ENCODE assay signal across 8 cellular contexts in the genomic region with DNA sequence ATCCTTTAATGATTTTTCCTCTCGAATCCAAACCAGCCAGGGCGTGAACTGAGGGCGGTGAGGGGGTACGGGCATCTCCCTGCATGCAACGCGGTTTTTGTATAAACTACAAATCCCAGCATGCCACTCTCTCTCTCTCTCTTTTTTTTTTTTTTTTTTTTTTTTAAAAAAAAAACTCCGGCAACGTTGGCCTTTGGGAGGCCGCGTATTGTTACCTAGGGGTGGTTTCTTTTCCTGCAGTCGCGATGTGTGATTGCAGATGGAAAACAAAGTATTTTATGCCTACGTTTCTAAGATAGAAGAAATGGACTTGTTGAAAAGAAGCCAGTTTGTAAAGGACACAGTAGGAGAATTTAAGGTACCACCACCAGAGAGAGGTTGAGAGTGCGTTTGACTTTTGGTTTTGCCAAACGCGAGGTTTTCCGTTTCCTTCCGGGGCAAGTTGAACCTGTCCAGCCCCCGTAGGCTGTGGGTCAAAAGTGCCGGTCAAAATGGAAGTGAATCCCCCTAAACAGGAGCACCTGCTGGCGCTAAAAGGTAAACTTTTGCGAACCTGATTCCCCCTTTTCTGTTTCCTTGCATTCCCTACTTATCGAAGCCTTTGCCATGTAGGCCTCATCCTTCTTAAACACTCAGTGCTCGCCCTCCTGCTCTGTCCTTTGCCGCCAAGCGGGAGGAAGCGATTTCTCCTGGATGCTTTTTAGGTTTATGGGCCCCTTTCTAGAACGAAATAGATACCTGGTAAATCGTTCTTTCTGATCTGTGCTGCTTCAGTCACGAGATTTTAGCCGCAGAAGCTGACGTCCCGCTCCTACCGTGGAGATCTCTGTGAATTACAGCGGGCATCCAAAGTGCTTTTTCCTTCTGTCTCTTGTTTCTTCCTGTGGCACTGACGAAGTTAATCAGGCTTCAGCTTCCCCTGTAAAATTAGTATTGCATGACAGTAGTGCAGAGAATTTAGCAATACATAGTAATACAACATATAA. TPM values are rescaled to one million over a fixed set of nuclear protein-coding genes. Genes with fewer than 3 reads are reported as not detected.
DNase-seq lines count a peak whose midpoint lies in the region; ATAC-seq and TF ChIP-seq lines count a peak whose summit lies in the region.

A gene with protein sequence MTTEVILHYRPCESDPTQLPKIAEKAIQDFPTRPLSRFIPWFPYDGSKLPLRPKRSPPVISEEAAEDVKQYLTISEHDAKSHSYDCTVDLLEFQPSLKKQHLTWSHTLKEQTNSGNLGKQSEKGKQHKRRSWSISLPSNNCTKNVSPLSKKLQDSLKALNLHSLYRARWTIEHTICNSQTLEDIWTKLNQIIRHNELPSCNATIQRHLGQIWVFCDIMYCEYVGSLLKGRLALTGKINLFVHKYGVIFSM (plus strand): TSS at position 458 of the 986 bp plus-strand sequence. CDS start 4,561 bp downstream, outside the sequence.
A gene with protein sequence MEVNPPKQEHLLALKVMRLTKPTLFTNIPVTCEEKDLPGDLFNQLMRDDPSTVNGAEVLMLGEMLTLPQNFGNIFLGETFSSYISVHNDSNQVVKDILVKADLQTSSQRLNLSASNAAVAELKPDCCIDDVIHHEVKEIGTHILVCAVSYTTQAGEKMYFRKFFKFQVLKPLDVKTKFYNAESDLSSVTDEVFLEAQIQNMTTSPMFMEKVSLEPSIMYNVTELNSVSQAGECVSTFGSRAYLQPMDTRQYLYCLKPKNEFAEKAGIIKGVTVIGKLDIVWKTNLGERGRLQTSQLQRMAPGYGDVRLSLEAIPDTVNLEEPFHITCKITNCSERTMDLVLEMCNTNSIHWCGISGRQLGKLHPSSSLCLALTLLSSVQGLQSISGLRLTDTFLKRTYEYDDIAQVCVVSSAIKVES (plus strand): TSS at position 458 of the 986 bp plus-strand sequence. CDS start 34 bp downstream, at position 492.

- H3K36me3 Mint-ChIP-seq in activated CD8-positive, alpha-beta memory T cell treated with anti-CD3 and anti-CD28 coated beads, Interleukin-2, amount 10 ng/mL, durations not matched to agents 7 days and 5 days, result peaks cover 12% of the 10 kb centered on the region
- no peaks in the 10 kb centered on the region for H3K36me3 Mint-ChIP-seq in endothelial cell (ENCODE audit: low read depth, unreplicated experiment)

- H3K4me3 Mint-ChIP-seq in activated CD8-positive, alpha-beta memory T cell treated with anti-CD3 and anti-CD28 coated beads, Interleukin-2, amount 10 ng/mL, durations not matched to agents 7 days and 5 days, result peak within 1 kb of the TSS; percentile 99
- peak within 1 kb of the TSS; percentile 97 for H3K4me3 Mint-ChIP-seq in endothelial cell (ENCODE audit: unreplicated experiment)

- no peaks in the 10 kb centered on the region for H3K27me3 Mint-ChIP-seq in activated CD8-positive, alpha-beta memory T cell treated with anti-CD3 and anti-CD28 coated beads, Interleukin-2, amount 10 ng/mL, durations not matched to agents 7 days and 5 days
- H3K27me3 Mint-ChIP-seq in endothelial cell (ENCODE audit: unreplicated experiment), result peaks cover 5% of the 10 kb centered on the region

- no peak for TF ChIP-seq CTCF in endothelial cell (IDR thresholded peaks at IDR 0.05; ENCODE audit: unreplicated experiment)

- peak; percentile 66 for ATAC-seq in GM21360 (IDR thresholded peaks at IDR 0.05; ENCODE audit: unreplicated experiment)
- peak; percentile 76 for ATAC-seq in activated CD8-positive, alpha-beta memory T cell treated with anti-CD3 and anti-CD28 coated beads, Interleukin-2, amount 10 ng/mL, durations not matched to agents 7 days and 5 days

- H3K36me3 ChIP-seq in mesodermal cell (ENCODE audit: control insufficient read depth, insufficient read depth, low read length), result peaks cover 13% of the 10 kb centered on the region

- 0 to 1% methylated on average over 21 to 26 of the region's 36 CpGs for WGBS in mesodermal cell (ENCODE audit: insufficient coverage in 2 of 2), 2 experiments

- DNase-seq in COR-L47 (lab: John Stamatoyannopoulos, UW) (peak; percentile 90), HT1080 (ENCODE audit: low read depth) (peak; percentile 93), NOMO-1 (lab: John Stamatoyannopoulos, UW; ENCODE audit: unreplicated experiment in 2 of 2) (peak; percentile 92 to 93), endothelial cell (ENCODE audit: low spot score) (peak; percentile 66)
- peak; percentile 92 for DNase-seq in activated CD8-positive, alpha-beta memory T cell treated with anti-CD3 and anti-CD28 coated beads, Interleukin-2, amount 10 ng/mL, durations not matched to agents 7 days and 5 days
- peak; percentile 40 for DNase-seq in stimulated activated CD8-positive, alpha-beta memory T cell treated with anti-CD3 and anti-CD28 coated beads, Interleukin-15, amount 100 ng/mL, for 24 hours (ENCODE audit: low read depth)

- H3K27ac ChIP-seq in mesodermal cell (ENCODE audit: low read depth, low read length, severe bottlenecking), result peak within 1 kb of the TSS; percentile 81

- peak within 1 kb of the TSS; percentile 80 for H3K4me3 ChIP-seq in mesodermal cell (ENCODE audit: extremely low read depth, insufficient read depth, low read length, poor library complexity, severe bottlenecking)

- peak within 1 kb of the TSS; percentile 96 for H3K27ac Mint-ChIP-seq in activated CD8-positive, alpha-beta memory T cell treated with anti-CD3 and anti-CD28 coated beads, Interleukin-2, amount 10 ng/mL, durations not matched to agents 7 days and 5 days
- H3K27ac Mint-ChIP-seq in endothelial cell (ENCODE audit: unreplicated experiment), result peak within 1 kb of the TSS; percentile 97

- no peaks in the 10 kb centered on the region for H3K9me3 Mint-ChIP-seq in activated CD8-positive, alpha-beta memory T cell treated with anti-CD3 and anti-CD28 coated beads, Interleukin-2, amount 10 ng/mL, durations not matched to agents 7 days and 5 days (ENCODE audit: low read depth)
- H3K9me3 Mint-ChIP-seq in endothelial cell (ENCODE audit: unreplicated experiment), result no peaks in the 10 kb centered on the region

- no peaks in the 10 kb centered on the region for H3K9me3 ChIP-seq in mesodermal cell (ENCODE audit: control insufficient read depth, low read length)

- CTCF ChIA-PET in activated CD8-positive, alpha-beta memory T cell treated with anti-CD3 and anti-CD28 coated beads, Interleukin-2, amount 10 ng/mL, durations not matched to agents 7 days and 5 days (lab: Charles Lee), result interaction anchor here (0.7 to 1.9 kb wide), 5 partner anchors 13 to 96 kb away, joined by 3 to 9 read pairs (median 4); partner anchors contain the start of genes CENPK and PPWD1

- no peaks in the 10 kb centered on the region for H3K4me1 ChIP-seq in mesodermal cell (ENCODE audit: control insufficient read depth, insufficient read depth, low read length, poor library complexity, severe bottlenecking)

- peaks cover 39% of the 10 kb centered on the region for H3K4me1 Mint-ChIP-seq in activated CD8-positive, alpha-beta memory T cell treated with anti-CD3 and anti-CD28 coated beads, Interleukin-2, amount 10 ng/mL, durations not matched to agents 7 days and 5 days
- peaks cover 16% of the 10 kb centered on the region for H3K4me1 Mint-ChIP-seq in endothelial cell (ENCODE audit: unreplicated experiment)

RNA-seq across cellular contexts. Expression of the first gene that starts in this region (rescaled TPM):
- 4.5 and 4.6 TPM in 2 replicates for total RNA-seq in HT1080 (2014; rRNA removed; shearing (Covaris generic))
- polyA plus RNA-seq in HT1080 (2015; cell fraction: cytosol; rRNA removed), result 4.0 and 4.4 TPM in 2 replicates
- polyA plus RNA-seq in HT1080 (2015; cell fraction: nucleus; rRNA removed), result 3.6 and 6.1 TPM in 2 replicates
- total RNA-seq in activated CD8-positive, alpha-beta memory T cell treated with anti-CD3 and anti-CD28 coated beads, Interleukin-2, amount 10 ng/mL, durations not matched to agents 7 days and 5 days, result 1 to 10 TPM; 3.9 to 5.9 TPM
- total RNA-seq in endothelial cell (ENCODE audit: unreplicated experiment), result 2.8 TPM
- polyA plus RNA-seq in mesodermal cell (2013, experiment 1 of 2), result 2.0 TPM
- polyA plus RNA-seq in mesodermal cell (2013, experiment 2 of 2), result 3.4 TPM

RNA-seq across cellular contexts. Expression of the second gene that starts in this region (rescaled TPM):
- total RNA-seq in HT1080 (2014; rRNA removed; shearing (Covaris generic)), result 14.6 and 19.7 TPM in 2 replicates
- 17.8 and 20.2 TPM in 2 replicates for polyA plus RNA-seq in HT1080 (2015; cell fraction: cytosol; rRNA removed)
- 31.5 and 33.0 TPM in 2 replicates for polyA plus RNA-seq in HT1080 (2015; cell fraction: nucleus; rRNA removed)
- 10 to 100 TPM; 18.5 to 23.4 TPM for total RNA-seq in activated CD8-positive, alpha-beta memory T cell treated with anti-CD3 and anti-CD28 coated beads, Interleukin-2, amount 10 ng/mL, durations not matched to agents 7 days and 5 days
- total RNA-seq in endothelial cell (ENCODE audit: unreplicated experiment), result 20.3 TPM
- polyA plus RNA-seq in mesodermal cell (2013, experiment 1 of 2), result 21.3 TPM
- 18.4 TPM for polyA plus RNA-seq in mesodermal cell (2013, experiment 2 of 2)

Comparison
In these comparisons a context has a peak if more than half of its experiments do, and no peak if none do; other contexts are left out.
1. Peak in every context shown above with its lines: DNase-seq, ATAC-seq, H3K4me3 ChIP-seq and H3K27ac ChIP-seq.
2. DNase-seq: peak in every context shown above with its lines; median percentile 93 in HT1080; 92 in NOMO-1; 92 in activated CD8-positive, alpha-beta memory T cell treated with anti-CD3 and anti-CD28 coated beads, Interleukin-2, amount 10 ng/mL, durations not matched to agents 7 days and 5 days; 90 in COR-L47; 66 in endothelial cell; 40 in stimulated activated CD8-positive, alpha-beta memory T cell treated with anti-CD3 and anti-CD28 coated beads, Interleukin-15, amount 100 ng/mL, for 24 hours.